ENCODE assay signal across 1 cellular context in the genomic region with DNA sequence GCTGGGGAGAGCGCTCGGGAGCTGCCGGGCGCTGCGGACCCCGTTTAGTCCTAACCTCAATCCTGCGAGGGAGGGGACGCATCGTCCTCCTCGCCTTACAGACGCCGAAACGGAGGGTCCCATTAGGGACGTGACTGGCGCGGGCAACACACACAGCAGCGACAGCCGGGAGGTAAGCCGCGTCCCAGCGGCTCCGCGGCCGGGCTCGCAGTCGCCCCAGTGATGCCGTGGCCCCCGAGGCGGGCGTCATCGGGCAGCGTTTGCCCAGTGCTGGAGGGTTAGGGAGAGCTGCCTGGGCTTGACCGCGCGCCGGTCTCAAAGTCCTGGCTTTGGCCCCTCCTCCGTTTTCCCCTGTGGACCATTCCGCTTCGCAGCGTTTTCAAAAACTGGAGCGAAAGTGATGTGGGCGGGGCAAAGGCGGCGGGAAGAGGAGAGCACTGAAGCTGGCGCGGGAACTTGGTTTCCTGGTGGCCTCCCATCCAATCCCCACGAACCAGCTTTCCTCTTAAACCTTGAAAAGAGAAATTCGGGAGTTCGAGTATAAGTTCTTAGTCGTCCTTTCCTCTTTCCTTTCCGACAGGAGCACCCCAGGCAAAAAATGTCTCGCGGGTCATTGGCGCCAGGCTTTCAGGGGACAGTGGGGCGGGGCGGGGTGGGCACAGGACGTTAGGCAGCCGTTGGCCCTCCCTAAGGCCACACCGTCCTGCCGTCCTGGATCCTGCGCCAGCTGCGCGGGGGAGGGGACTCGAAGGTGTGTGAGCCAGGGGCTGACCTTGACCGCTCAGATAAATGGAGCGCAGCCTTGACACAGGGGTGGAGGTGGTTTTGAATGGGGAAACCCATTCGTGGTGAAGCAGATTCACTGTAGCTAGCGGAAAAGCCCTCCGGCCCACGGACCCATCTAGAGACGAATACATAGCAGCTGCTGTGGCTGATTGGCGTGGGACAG.
TF ChIP-seq lines count a peak whose summit lies in the region.

No MANE protein-coding gene starts in this region.

TF ChIP-seq in K562, 482 proteins besides CTCF, POLR2A, EP300 and RAD21 (continued from another document and continues in another):
- TF ChIP-seq, protein P1, sequence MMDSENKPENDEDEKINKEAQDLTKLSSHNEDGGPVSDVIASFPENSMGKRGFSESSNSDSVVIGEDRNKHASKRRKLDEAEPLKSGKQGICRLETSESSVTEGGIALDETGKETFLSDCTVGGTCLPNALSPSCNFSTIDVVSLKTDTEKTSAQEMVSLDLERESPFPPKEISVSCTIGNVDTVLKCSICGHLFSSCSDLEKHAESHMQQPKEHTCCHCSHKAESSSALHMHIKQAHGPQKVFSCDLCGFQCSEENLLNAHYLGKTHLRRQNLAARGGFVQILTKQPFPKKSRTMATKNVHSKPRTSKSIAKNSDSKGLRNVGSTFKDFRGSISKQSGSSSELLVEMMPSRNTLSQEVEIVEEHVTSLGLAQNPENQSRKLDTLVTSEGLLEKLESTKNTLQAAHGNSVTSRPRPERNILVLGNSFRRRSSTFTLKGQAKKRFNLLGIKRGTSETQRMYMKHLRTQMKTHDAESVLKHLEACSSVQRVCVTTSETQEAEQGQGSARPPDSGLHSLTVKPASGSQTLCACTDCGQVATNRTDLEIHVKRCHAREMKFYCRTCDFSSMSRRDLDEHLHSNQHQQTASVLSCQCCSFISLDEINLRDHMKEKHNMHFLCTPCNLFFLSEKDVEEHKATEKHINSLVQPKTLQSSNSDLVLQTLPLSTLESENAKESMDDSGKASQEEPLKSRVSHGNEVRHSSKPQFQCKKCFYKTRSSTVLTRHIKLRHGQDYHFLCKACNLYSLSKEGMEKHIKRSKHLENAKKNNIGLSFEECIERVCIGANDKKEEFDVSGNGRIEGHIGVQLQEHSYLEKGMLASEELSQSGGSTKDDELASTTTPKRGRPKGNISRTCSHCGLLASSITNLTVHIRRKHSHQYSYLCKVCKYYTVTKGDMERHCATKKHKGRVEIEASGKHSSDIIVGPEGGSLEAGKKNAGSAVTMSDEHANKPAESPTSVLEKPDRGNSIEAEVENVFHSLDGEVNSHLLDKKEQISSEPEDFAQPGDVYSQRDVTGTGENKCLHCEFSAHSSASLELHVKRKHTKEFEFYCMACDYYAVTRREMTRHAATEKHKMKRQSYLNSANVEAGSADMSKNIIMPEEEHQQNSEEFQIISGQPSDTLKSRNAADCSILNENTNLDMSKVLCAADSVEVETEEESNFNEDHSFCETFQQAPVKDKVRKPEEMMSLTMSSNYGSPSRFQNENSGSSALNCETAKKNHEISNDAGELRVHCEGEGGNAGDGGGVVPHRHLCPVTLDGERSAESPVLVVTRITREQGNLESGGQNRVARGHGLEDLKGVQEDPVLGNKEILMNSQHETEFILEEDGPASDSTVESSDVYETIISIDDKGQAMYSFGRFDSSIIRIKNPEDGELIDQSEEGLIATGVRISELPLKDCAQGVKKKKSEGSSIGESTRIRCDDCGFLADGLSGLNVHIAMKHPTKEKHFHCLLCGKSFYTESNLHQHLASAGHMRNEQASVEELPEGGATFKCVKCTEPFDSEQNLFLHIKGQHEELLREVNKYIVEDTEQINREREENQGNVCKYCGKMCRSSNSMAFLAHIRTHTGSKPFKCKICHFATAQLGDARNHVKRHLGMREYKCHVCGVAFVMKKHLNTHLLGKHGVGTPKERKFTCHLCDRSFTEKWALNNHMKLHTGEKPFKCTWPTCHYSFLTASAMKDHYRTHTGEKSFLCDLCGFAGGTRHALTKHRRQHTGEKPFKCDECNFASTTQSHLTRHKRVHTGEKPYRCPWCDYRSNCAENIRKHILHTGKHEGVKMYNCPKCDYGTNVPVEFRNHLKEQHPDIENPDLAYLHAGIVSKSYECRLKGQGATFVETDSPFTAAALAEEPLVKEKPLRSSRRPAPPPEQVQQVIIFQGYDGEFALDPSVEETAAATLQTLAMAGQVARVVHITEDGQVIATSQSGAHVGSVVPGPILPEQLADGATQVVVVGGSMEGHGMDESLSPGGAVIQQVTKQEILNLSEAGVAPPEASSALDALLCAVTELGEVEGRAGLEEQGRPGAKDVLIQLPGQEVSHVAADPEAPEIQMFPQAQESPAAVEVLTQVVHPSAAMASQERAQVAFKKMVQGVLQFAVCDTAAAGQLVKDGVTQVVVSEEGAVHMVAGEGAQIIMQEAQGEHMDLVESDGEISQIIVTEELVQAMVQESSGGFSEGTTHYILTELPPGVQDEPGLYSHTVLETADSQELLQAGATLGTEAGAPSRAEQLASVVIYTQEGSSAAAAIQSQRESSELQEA (IDR thresholded peaks at IDR 0.05; ENCODE audit: low read depth) = no peak
- TF ChIP-seq SIN3A (IDR thresholded peaks at IDR 0.05; ENCODE audit: borderline replicate concordance in 2 of 2, control insufficient read depth in 1 of 2, low read depth in 2 of 2, low read length in 2 of 2) (peak in 1 of 2 experiments; percentile 55; a peak in 2 of 4 replicates), ASH1L (IDR thresholded peaks at IDR 0.05; ENCODE audit: borderline replicate concordance, low read depth, partially characterized antibody) (no peak), SRSF1 (IDR thresholded peaks at IDR 0.05; ENCODE audit: low read depth, low read length) (0 out of 2 replicates have a peak, but pooled peaks have one; percentile 8), ZNF197 (CRISPR knock-in tag; IDR thresholded peaks at IDR 0.05; ENCODE audit: low read depth) (no peak), DACH1 (IDR thresholded peaks at IDR 0.05; ENCODE audit: partially characterized antibody) (no peak), FOXK2 (conservative IDR thresholded peaks at IDR 0.05 in 1 of 2, IDR thresholded peaks at IDR 0.05 in 1 of 2; ENCODE audit: low read depth in 2 of 2) (peak in 1 of 2 experiments; percentile 97; a peak in 2 of 4 replicates), NR4A1 (CRISPR knock-in tag; IDR thresholded peaks at IDR 0.05) (no peak), NR4A1 (tag; IDR thresholded peaks at IDR 0.05) (no peak), MXI1 (IDR thresholded peaks at IDR 0.05; ENCODE audit: low read depth, low read length) (peak; percentile 21; the same call in 1 of the 2 replicates), TBP (optimal IDR thresholded peaks at IDR 0.05; ENCODE audit: low read depth, low read length) (peak; percentile 87), TBL1XR1 (IDR thresholded peaks at IDR 0.05; ENCODE audit: low read length in 2 of 2) (no peak), NCOA6 (IDR thresholded peaks at IDR 0.05) (no peak), ZKSCAN1 (IDR thresholded peaks at IDR 0.05; ENCODE audit: low read depth, low read length) (no peak), MEF2A (IDR thresholded peaks at IDR 0.05; ENCODE audit: control insufficient read depth, low read depth, low read length) (no peak), CBX1 (IDR thresholded peaks at IDR 0.05; ENCODE audit: low read depth) (peak; percentile 60; the same call in 1 of the 2 replicates), FOS (IDR thresholded peaks at IDR 0.05; ENCODE audit: extremely low read depth, insufficient read length) (no peak), NR1H2 (CRISPR knock-in tag; IDR thresholded peaks at IDR 0.05) (no peak; the same call in 1 of the 2 replicates), TRIM24 (IDR thresholded peaks at IDR 0.05) (peak; percentile 80), POLR2AphosphoS5 (IDR thresholded peaks at IDR 0.05; ENCODE audit: control insufficient read depth, insufficient read depth, low read depth, low read length) (peak; percentile 60; the same call in 1 of the 2 replicates), POLR3A (IDR thresholded peaks at IDR 0.05; ENCODE audit: borderline replicate concordance, extremely low read depth, insufficient read depth, insufficient read length) (no peak)
- TF ChIP-seq, protein P2, sequence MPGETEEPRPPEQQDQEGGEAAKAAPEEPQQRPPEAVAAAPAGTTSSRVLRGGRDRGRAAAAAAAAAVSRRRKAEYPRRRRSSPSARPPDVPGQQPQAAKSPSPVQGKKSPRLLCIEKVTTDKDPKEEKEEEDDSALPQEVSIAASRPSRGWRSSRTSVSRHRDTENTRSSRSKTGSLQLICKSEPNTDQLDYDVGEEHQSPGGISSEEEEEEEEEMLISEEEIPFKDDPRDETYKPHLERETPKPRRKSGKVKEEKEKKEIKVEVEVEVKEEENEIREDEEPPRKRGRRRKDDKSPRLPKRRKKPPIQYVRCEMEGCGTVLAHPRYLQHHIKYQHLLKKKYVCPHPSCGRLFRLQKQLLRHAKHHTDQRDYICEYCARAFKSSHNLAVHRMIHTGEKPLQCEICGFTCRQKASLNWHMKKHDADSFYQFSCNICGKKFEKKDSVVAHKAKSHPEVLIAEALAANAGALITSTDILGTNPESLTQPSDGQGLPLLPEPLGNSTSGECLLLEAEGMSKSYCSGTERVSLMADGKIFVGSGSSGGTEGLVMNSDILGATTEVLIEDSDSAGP (CRISPR knock-in tag; IDR thresholded peaks at IDR 0.05) = peak; percentile 69; the same call in 1 of the 2 replicates
- TF ChIP-seq, protein P3, sequence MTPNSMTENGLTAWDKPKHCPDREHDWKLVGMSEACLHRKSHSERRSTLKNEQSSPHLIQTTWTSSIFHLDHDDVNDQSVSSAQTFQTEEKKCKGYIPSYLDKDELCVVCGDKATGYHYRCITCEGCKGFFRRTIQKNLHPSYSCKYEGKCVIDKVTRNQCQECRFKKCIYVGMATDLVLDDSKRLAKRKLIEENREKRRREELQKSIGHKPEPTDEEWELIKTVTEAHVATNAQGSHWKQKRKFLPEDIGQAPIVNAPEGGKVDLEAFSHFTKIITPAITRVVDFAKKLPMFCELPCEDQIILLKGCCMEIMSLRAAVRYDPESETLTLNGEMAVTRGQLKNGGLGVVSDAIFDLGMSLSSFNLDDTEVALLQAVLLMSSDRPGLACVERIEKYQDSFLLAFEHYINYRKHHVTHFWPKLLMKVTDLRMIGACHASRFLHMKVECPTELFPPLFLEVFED (CRISPR knock-in tag; conservative IDR thresholded peaks at IDR 0.05) = no peak
- TF ChIP-seq, protein P4, sequence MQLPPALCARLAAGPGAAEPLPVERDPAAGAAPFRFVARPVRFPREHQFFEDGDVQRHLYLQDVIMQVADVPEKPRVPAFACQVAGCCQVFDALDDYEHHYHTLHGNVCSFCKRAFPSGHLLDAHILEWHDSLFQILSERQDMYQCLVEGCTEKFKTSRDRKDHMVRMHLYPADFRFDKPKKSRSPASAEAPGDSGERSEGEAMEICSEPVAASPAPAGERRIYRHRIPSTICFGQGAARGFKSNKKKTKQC (CRISPR knock-in tag; IDR thresholded peaks at IDR 0.05) = no peak; the same call in 1 of the 2 replicates
- TF ChIP-seq, protein P5, sequence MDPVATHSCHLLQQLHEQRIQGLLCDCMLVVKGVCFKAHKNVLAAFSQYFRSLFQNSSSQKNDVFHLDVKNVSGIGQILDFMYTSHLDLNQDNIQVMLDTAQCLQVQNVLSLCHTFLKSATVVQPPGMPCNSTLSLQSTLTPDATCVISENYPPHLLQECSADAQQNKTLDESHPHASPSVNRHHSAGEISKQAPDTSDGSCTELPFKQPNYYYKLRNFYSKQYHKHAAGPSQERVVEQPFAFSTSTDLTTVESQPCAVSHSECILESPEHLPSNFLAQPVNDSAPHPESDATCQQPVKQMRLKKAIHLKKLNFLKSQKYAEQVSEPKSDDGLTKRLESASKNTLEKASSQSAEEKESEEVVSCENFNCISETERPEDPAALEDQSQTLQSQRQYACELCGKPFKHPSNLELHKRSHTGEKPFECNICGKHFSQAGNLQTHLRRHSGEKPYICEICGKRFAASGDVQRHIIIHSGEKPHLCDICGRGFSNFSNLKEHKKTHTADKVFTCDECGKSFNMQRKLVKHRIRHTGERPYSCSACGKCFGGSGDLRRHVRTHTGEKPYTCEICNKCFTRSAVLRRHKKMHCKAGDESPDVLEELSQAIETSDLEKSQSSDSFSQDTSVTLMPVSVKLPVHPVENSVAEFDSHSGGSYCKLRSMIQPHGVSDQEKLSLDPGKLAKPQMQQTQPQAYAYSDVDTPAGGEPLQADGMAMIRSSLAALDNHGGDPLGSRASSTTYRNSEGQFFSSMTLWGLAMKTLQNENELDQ (CRISPR knock-in tag; IDR thresholded peaks at IDR 0.05; ENCODE audit: borderline replicate concordance) = no peak
- TF ChIP-seq, protein P6, sequence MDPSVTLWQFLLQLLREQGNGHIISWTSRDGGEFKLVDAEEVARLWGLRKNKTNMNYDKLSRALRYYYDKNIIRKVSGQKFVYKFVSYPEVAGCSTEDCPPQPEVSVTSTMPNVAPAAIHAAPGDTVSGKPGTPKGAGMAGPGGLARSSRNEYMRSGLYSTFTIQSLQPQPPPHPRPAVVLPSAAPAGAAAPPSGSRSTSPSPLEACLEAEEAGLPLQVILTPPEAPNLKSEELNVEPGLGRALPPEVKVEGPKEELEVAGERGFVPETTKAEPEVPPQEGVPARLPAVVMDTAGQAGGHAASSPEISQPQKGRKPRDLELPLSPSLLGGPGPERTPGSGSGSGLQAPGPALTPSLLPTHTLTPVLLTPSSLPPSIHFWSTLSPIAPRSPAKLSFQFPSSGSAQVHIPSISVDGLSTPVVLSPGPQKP (CRISPR knock-in tag; IDR thresholded peaks at IDR 0.05) = no peak
- TF ChIP-seq, protein P7, sequence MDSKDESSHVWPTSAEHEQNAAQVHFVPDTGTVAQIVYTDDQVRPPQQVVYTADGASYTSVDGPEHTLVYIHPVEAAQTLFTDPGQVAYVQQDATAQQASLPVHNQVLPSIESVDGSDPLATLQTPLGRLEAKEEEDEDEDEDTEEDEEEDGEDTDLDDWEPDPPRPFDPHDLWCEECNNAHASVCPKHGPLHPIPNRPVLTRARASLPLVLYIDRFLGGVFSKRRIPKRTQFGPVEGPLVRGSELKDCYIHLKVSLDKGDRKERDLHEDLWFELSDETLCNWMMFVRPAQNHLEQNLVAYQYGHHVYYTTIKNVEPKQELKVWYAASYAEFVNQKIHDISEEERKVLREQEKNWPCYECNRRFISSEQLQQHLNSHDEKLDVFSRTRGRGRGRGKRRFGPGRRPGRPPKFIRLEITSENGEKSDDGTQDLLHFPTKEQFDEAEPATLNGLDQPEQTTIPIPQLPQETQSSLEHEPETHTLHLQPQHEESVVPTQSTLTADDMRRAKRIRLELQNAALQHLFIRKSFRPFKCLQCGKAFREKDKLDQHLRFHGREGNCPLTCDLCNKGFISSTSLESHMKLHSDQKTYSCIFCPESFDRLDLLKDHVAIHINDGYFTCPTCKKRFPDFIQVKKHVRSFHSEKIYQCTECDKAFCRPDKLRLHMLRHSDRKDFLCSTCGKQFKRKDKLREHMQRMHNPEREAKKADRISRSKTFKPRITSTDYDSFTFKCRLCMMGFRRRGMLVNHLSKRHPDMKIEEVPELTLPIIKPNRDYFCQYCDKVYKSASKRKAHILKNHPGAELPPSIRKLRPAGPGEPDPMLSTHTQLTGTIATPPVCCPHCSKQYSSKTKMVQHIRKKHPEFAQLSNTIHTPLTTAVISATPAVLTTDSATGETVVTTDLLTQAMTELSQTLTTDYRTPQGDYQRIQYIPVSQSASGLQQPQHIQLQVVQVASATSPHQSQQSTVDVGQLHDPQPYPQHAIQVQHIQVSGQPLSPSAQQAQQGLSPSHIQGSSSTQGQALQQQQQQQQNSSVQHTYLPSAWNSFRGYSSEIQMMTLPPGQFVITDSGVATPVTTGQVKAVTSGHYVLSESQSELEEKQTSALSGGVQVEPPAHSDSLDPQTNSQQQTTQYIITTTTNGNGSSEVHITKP (IDR thresholded peaks at IDR 0.05; ENCODE audit: partially characterized antibody) = peak; percentile 99
